1 cellular context compared by ENCODE assay signal in genomic region chr13:26991508-26992181, GRCh38.
A peak's percentile ranks its signal among the peaks of the same experiment; 100 is the strongest.
TF ChIP-seq lines count a peak whose summit lies in the region.

No MANE protein-coding gene starts in this region.

TF ChIP-seq in HepG2, 621 proteins besides CTCF, POLR2A, EP300 and RAD21 (continued from another document and continues in another):
- TF ChIP-seq MLXIP (CRISPR knock-in tag; IDR thresholded peaks at IDR 0.05; ENCODE audit: borderline replicate concordance) (no peak), NFIC (IDR thresholded peaks at IDR 0.05; ENCODE audit: low read length) (peak; percentile 71; the same call in 1 of the 2 replicates), RFX1 (IDR thresholded peaks at IDR 0.05) (no peak), TBX2 (CRISPR knock-in tag; IDR thresholded peaks at IDR 0.05; ENCODE audit: borderline replicate concordance) (0 out of 2 replicates have a peak, but pooled peaks have one; percentile 55), HOXD1 (CRISPR knock-in tag; IDR thresholded peaks at IDR 0.05) (no peak), ELK4 (CRISPR knock-in tag; IDR thresholded peaks at IDR 0.05; ENCODE audit: borderline replicate concordance) (no peak), SKIL (CRISPR knock-in tag; IDR thresholded peaks at IDR 0.05; ENCODE audit: borderline replicate concordance) (peak; percentile 50; the same call in 1 of the 2 replicates), ASH2L (IDR thresholded peaks at IDR 0.05; ENCODE audit: insufficient read length, low read depth, low read length) (peak; percentile 94), ZFY (CRISPR knock-in tag; IDR thresholded peaks at IDR 0.05) (no peak), NCOA2 (CRISPR knock-in tag; IDR thresholded peaks at IDR 0.05) (peak; percentile 86), RBFOX2 (IDR thresholded peaks at IDR 0.05; ENCODE audit: low read depth, low read length) (peak; percentile 44; the same call in 1 of the 2 replicates), PBX2 (CRISPR knock-in tag; IDR thresholded peaks at IDR 0.05) (no peak), HOXA3 (CRISPR knock-in tag; IDR thresholded peaks at IDR 0.05) (peak; percentile 58; the same call in 1 of the 2 replicates), ZNF672 (CRISPR knock-in tag; IDR thresholded peaks at IDR 0.05) (no peak), ZXDC (CRISPR knock-in tag; IDR thresholded peaks at IDR 0.05) (no peak), MATR3 (CRISPR knock-in tag; IDR thresholded peaks at IDR 0.05) (no peak), RARA (CRISPR knock-in tag; IDR thresholded peaks at IDR 0.05) (peak; percentile 96), RFXAP (CRISPR knock-in tag; IDR thresholded peaks at IDR 0.05; ENCODE audit: borderline replicate concordance) (0 out of 2 replicates have a peak, but pooled peaks have one; percentile 70), ZNF747 (CRISPR knock-in tag; IDR thresholded peaks at IDR 0.05; ENCODE audit: borderline replicate concordance) (no peak), ZBTB7A (CRISPR knock-in tag; IDR thresholded peaks at IDR 0.05) (peak; percentile 87), CBX2 (IDR thresholded peaks at IDR 0.05; ENCODE audit: low read depth, low read length) (no peak), CBX2 (CRISPR knock-in tag; IDR thresholded peaks at IDR 0.05; ENCODE audit: low read depth) (no peak), MEIS1 (CRISPR knock-in tag; IDR thresholded peaks at IDR 0.05; ENCODE audit: borderline replicate concordance) (0 out of 2 replicates have a peak, but pooled peaks have one; percentile 23), YY1 (IDR thresholded peaks at IDR 0.05; ENCODE audit: insufficient read depth, insufficient replicate concordance, low read depth, low read length) (no peak), ZNF101 (CRISPR knock-in tag; IDR thresholded peaks at IDR 0.05; ENCODE audit: borderline replicate concordance, low read depth) (no peak), ZNF580 (CRISPR knock-in tag; IDR thresholded peaks at IDR 0.05; ENCODE audit: borderline replicate concordance, low read depth) (no peak), TCF7 (IDR thresholded peaks at IDR 0.05; ENCODE audit: low read depth) (peak; percentile 62), ZNF879 (CRISPR knock-in tag; IDR thresholded peaks at IDR 0.05) (no peak), NFE2L1 (CRISPR knock-in tag; IDR thresholded peaks at IDR 0.05; ENCODE audit: borderline replicate concordance) (no peak), ZNF644 (CRISPR knock-in tag; IDR thresholded peaks at IDR 0.05; ENCODE audit: low read depth) (peak; percentile 7), REXO4 (CRISPR knock-in tag; IDR thresholded peaks at IDR 0.05; ENCODE audit: borderline replicate concordance) (no peak), BCL3 (CRISPR knock-in tag; IDR thresholded peaks at IDR 0.05) (0 out of 2 replicates have a peak, but pooled peaks have one; percentile 26), ZNF20 (CRISPR knock-in tag; IDR thresholded peaks at IDR 0.05) (no peak), CC2D1A (CRISPR knock-in tag; IDR thresholded peaks at IDR 0.05) (no peak), MAFK (conservative IDR thresholded peaks at IDR 0.05 in 1 of 2, IDR thresholded peaks at IDR 0.05 in 1 of 2; ENCODE audit: low read length in 2 of 2) (no peak; a peak in 1 of 4 replicates), ONECUT2 (CRISPR knock-in tag; IDR thresholded peaks at IDR 0.05) (no peak), SOX6 (IDR thresholded peaks at IDR 0.05) (no peak), SOX6 (CRISPR knock-in tag; IDR thresholded peaks at IDR 0.05) (peak; percentile 83), HNF4G (IDR thresholded peaks at IDR 0.05; ENCODE audit: borderline replicate concordance, low read depth, low read length) (0 out of 2 replicates have a peak, but pooled peaks have one; percentile 29), HNF4G (CRISPR knock-in tag; IDR thresholded peaks at IDR 0.05; ENCODE audit: borderline replicate concordance, low read depth) (peak; percentile 54; the same call in 1 of the 2 replicates), ATF2 (CRISPR knock-in tag; IDR thresholded peaks at IDR 0.05) (peak; percentile 58; the same call in 1 of the 2 replicates), KDM2A (CRISPR knock-in tag; IDR thresholded peaks at IDR 0.05; ENCODE audit: borderline replicate concordance, low read depth) (peak; percentile 43), STAG1 (CRISPR knock-in tag; IDR thresholded peaks at IDR 0.05) (no peak), HNF4A (CRISPR knock-in tag; IDR thresholded peaks at IDR 0.05) (peak; percentile 76), MXI1 (IDR thresholded peaks at IDR 0.05; ENCODE audit: borderline replicate concordance, low read depth, low read length) (no peak; the same call in 2 of the 3 replicates), NR2F2 (IDR thresholded peaks at IDR 0.05; ENCODE audit: borderline replicate concordance, low read depth) (peak; percentile 48; the same call in 1 of the 2 replicates), FOXP4 (CRISPR knock-in tag; IDR thresholded peaks at IDR 0.05) (peak; percentile 68; the same call in 1 of the 2 replicates), UBTF (CRISPR knock-in tag; IDR thresholded peaks at IDR 0.05) (peak; percentile 40; the same call in 1 of the 2 replicates)
